In genomic region chr19:29655648-29656335, GRCh38 we compare ENCODE assay signal across 25 cellular contexts. TPM values are rescaled to one million over a fixed set of nuclear protein-coding genes. Genes with fewer than 3 reads are reported as not detected.
DNase-seq lines count a peak whose midpoint lies in the region; ATAC-seq, FAIRE-seq and TF ChIP-seq lines count a peak whose summit lies in the region.
"Had no signal": no experiment of that assay in that cellular context is flagged by ENCODE, and none has a peak within 500 bp of the region (broad histone marks: within the 10 kb centered on the region; RNA-seq: fewer than 3 reads in every experiment).

No MANE protein-coding gene starts in this region.

- no peaks in the 10 kb centered on the region for H3K9me3 Mint-ChIP-seq in stimulated activated effector memory CD8-positive, alpha-beta T cell treated with anti-CD3 and anti-CD28 coated beads, Interleukin-12 subunit alpha, Interleukin-12 subunit beta, amount 100 ng/mL, for 72 hours
- H3K9me3 Mint-ChIP-seq: CD8-positive, alpha-beta T cell had no signal

- H4K91ac ChIP-seq in mesenchymal stem cell (ENCODE audit: low read length): peak overlapping the region; percentile 25

- H3K9ac ChIP-seq in mesenchymal stem cell (ENCODE audit: low read length): no peak overlapping the region
- H3K9ac ChIP-seq: KMS-11 had no signal

- no peak overlapping the region for H2BK120ac ChIP-seq in mesenchymal stem cell (ENCODE audit: low read depth, low read length)

- no peak overlapping the region for H3K27ac ChIP-seq in A549
- H3K27ac ChIP-seq in mesenchymal stem cell (ENCODE audit: low read length, poor library complexity, severe bottlenecking): no peak overlapping the region
- H3K27ac ChIP-seq: C4-2B, HL-60, KMS-11, PC-9, SJSA1 had no signal

- peaks cover 16% of the 10 kb centered on the region; the same call in 2 of the 3 replicates for H3K9me3 ChIP-seq in A549
- H3K9me3 ChIP-seq in mesenchymal stem cell (ENCODE audit: control insufficient read depth, low read length): no peaks in the 10 kb centered on the region
- H3K9me3 ChIP-seq: HAP-1, SJSA1 had no signal

- H3K4me1 Mint-ChIP-seq in stimulated activated effector memory CD8-positive, alpha-beta T cell treated with anti-CD3 and anti-CD28 coated beads, Interleukin-12 subunit alpha, Interleukin-12 subunit beta, amount 100 ng/mL, for 72 hours: peaks cover 23% of the 10 kb centered on the region
- H3K4me1 Mint-ChIP-seq: B cell had no signal

- FAIRE-seq in A549 (lab: Jason Lieb, UNC): no peak
- no peak for FAIRE-seq in GM19239 (lab: Jason Lieb, UNC)
- FAIRE-seq: GM12892 had no signal

- H2BK5ac ChIP-seq in mesenchymal stem cell (ENCODE audit: low read depth, low read length, poor library complexity, severe bottlenecking): no peak overlapping the region

- H3K4me2 ChIP-seq in A549 (no peak overlapping the region), mesenchymal stem cell (ENCODE audit: low read length, poor library complexity, severe bottlenecking) (no peak overlapping the region)
- H3K4me2 ChIP-seq: KMS-11, PC-9 had no signal

- H2AFZ ChIP-seq in mesenchymal stem cell (ENCODE audit: low read depth, low read length): no peak overlapping the region
- H2AFZ ChIP-seq: PC-9 had no signal

- no peaks in the 10 kb centered on the region for H3K36me3 Mint-ChIP-seq in stimulated activated effector memory CD8-positive, alpha-beta T cell treated with anti-CD3 and anti-CD28 coated beads, Interleukin-12 subunit alpha, Interleukin-12 subunit beta, amount 100 ng/mL, for 72 hours
- H3K36me3 Mint-ChIP-seq: CD8-positive, alpha-beta T cell; IgD-negative memory B cell had no signal

- no peak overlapping the region for H2AK5ac ChIP-seq in mesenchymal stem cell (ENCODE audit: low read length, severe bottlenecking)

- ATAC-seq in A549: peak; percentile 41 to 48; a peak in 4 of 6 replicates
- ATAC-seq in stimulated activated effector memory CD8-positive, alpha-beta T cell treated with anti-CD3 and anti-CD28 coated beads, Interleukin-12 subunit alpha, Interleukin-12 subunit beta, amount 100 ng/mL, for 72 hours: peak; percentile 45
- ATAC-seq: CD8-positive, alpha-beta T cell; Right ventricle myocardium inferior had no signal

- H4K8ac ChIP-seq in mesenchymal stem cell (ENCODE audit: low read length): peak overlapping the region; percentile 75

- H3K14ac ChIP-seq in mesenchymal stem cell (ENCODE audit: low read length in 2 of 2): peak overlapping the region in 1 of 2 experiments; percentile 48

- H3K23ac ChIP-seq in mesenchymal stem cell (ENCODE audit: low read length in 2 of 2): peak overlapping the region in 1 of 2 experiments; percentile 59

- DNase-seq in A549 (ENCODE audit: low read depth in 1 of 2, low spot score in 1 of 2) (no peak), H7 (peak; percentile 27), mesenchymal stem cell (no peak), GM13976 (ENCODE audit: low spot score) (no peak), NCI-H1105 (lab: John Stamatoyannopoulos, UW) (no peak), GM19239 (ENCODE audit: insufficient read length, low spot score) (no peak)
- DNase-seq in stimulated activated effector memory CD8-positive, alpha-beta T cell treated with anti-CD3 and anti-CD28 coated beads, Interleukin-12 subunit alpha, Interleukin-12 subunit beta, amount 100 ng/mL, for 72 hours (ENCODE audit: low spot score in 2 of 2): no peak
- DNase-seq: CD8-positive, alpha-beta T cell; DMS79 treated with DMSO at 0.1 percent for 48 hours; GF-D8; MM.1S; NCI-H1417; NCI-H1694; NCI-H2029 treated with DMSO at 0.1 percent for 48 hours; NCI-H526 treated with DMSO at 0.1 percent for 48 hours; PC-9 had no signal

- 7% methylated on average over 4 of the region's 4 CpGs for WGBS in A549 (ENCODE audit: missing lambda C conversion rate)
- WGBS in mesenchymal stem cell: 71% methylated on average over 4 of the region's 4 CpGs

- no peak overlapping the region for H3K18ac ChIP-seq in mesenchymal stem cell (ENCODE audit: low read depth in 1 of 2, low read length in 2 of 2)

- CTCF ChIA-PET in A549 (lab: Yijun Ruan, JAX): interaction anchor here (0.6 to 2.5 kb wide), 4 partner anchors 11 to 971 kb away, joined by 3 to 10 read pairs (median 4); no protein-coding TSS in a partner anchor

- H3K27me3 ChIP-seq in H7 (ENCODE audit: control insufficient read depth, insufficient read depth, low read length) (no peaks in the 10 kb centered on the region), mesenchymal stem cell (ENCODE audit: control insufficient read depth in 1 of 2, insufficient read depth in 1 of 2, low read length in 2 of 2) (peaks cover 0 to 14% of the 10 kb centered on the region in 2 experiments)
- H3K27me3 ChIP-seq: SJSA1 had no signal

- H2BK15ac ChIP-seq in mesenchymal stem cell (ENCODE audit: low read depth, poor library complexity, severe bottlenecking): no peak overlapping the region

- no peak overlapping the region for H3K4me3 ChIP-seq in A549
- no peak overlapping the region for H3K4me3 ChIP-seq in H7 (ENCODE audit: insufficient read depth, low read depth, low read length)
- no peak overlapping the region for H3K4me3 ChIP-seq in mesenchymal stem cell (ENCODE audit: insufficient read depth in 1 of 2, low read depth in 1 of 2, low read length in 2 of 2)
- H3K4me3 ChIP-seq: HAP-1, PC-9, SJSA1 had no signal

- in situ Hi-C loops in GM13976 (cut with MboI; ENCODE audit: low sequenced_read_pairs, unreplicated experiment): no loop called here

- H3K36me3 ChIP-seq in H7 (replicated peaks; ENCODE audit: control insufficient read depth, insufficient read depth, low read length): no peaks in the 10 kb centered on the region
- H3K36me3 ChIP-seq in mesenchymal stem cell (ENCODE audit: control insufficient read depth in 1 of 2, insufficient read depth in 2 of 2, low read depth in 1 of 2, low read length in 2 of 2): no peaks in the 10 kb centered on the region
- H3K36me3 ChIP-seq: HAP-1, SJSA1 had no signal

- POLR2A ChIA-PET in A549 (lab: Yijun Ruan, JAX): no interaction called here

- TF ChIP-seq RAD21 in A549 (conservative IDR thresholded peaks at IDR 0.05 in 1 of 2, IDR thresholded peaks at IDR 0.05 in 1 of 2): no peak

- H3K4me3 Mint-ChIP-seq in stimulated activated effector memory CD8-positive, alpha-beta T cell treated with anti-CD3 and anti-CD28 coated beads, Interleukin-12 subunit alpha, Interleukin-12 subunit beta, amount 100 ng/mL, for 72 hours: no peak overlapping the region
- H3K4me3 Mint-ChIP-seq: B cell; CD8-positive, alpha-beta T cell; IgD-negative memory B cell had no signal

- H3K4me1 ChIP-seq in A549 (no peaks in the 10 kb centered on the region), mesenchymal stem cell (ENCODE audit: control insufficient read depth, insufficient read depth, low read depth, low read length) (peaks cover 1% of the 10 kb centered on the region)
- H3K4me1 ChIP-seq: HAP-1, SJSA1 had no signal

- no peaks in the 10 kb centered on the region for H3K79me1 ChIP-seq in mesenchymal stem cell (replicated peaks; ENCODE audit: low read length, poor library complexity, severe bottlenecking)

- TF ChIP-seq CTCF in A549 (IDR thresholded peaks at IDR 0.05) (no peak), GM13976 (IDR thresholded peaks at IDR 0.05; ENCODE audit: borderline replicate concordance, control extremely low read depth, extremely low read depth, insufficient read depth, missing control alignments) (no peak)

- no peak overlapping the region for H2BK12ac ChIP-seq in mesenchymal stem cell (ENCODE audit: low read length in 2 of 2)

- no peak for TF ChIP-seq EP300 in A549 (IDR thresholded peaks at IDR 0.05)

- TF ChIP-seq POLR2A in A549 (IDR thresholded peaks at IDR 0.05; ENCODE audit: low read length): no peak

- H3K4ac ChIP-seq in mesenchymal stem cell (ENCODE audit: low read depth in 1 of 2, low read length in 2 of 2): no peak overlapping the region

- peak overlapping the region; percentile 79 for H3K27ac Mint-ChIP-seq in stimulated activated effector memory CD8-positive, alpha-beta T cell treated with anti-CD3 and anti-CD28 coated beads, Interleukin-12 subunit alpha, Interleukin-12 subunit beta, amount 100 ng/mL, for 72 hours
- H3K27ac Mint-ChIP-seq: B cell; CD8-positive, alpha-beta T cell; IgD-negative memory B cell had no signal

TF ChIP-seq in A549, 52 proteins besides CTCF, POLR2A, EP300 and RAD21 (continues in another document):
- no peak for TF ChIP-seq PHF8 (IDR thresholded peaks at IDR 0.05; ENCODE audit: borderline replicate concordance, low read depth)
- no peak for TF ChIP-seq RARB (CRISPR knock-in tag; IDR thresholded peaks at IDR 0.05)
- TF ChIP-seq, protein P1, sequence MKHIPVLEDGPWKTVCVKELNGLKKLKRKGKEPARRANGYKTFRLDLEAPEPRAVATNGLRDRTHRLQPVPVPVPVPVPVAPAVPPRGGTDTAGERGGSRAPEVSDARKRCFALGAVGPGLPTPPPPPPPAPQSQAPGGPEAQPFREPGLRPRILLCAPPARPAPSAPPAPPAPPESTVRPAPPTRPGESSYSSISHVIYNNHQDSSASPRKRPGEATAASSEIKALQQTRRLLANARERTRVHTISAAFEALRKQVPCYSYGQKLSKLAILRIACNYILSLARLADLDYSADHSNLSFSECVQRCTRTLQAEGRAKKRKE (CRISPR knock-in tag; IDR thresholded peaks at IDR 0.05; ENCODE audit: low read depth): no peak

RNA-seq across cellular contexts. Expression of gene PLEKHF1, which starts 9.5 kb away (rescaled TPM):
- polyA plus RNA-seq in A549 (2011; rRNA removed) (2.1 and 2.3 TPM in 2 replicates), A549 (2017; fragmentation: RNase III; extraction: RNeasy Plus Mini Kit Qiagen cat#74134 plus additional on column Dnase treatment) (4.1 to 4.4 TPM (median 4.2 TPM) in 3 replicates)
- polyA plus RNA-seq in A549 (2012; cell fraction: cytosol; rRNA removed): 7.1 and 8.7 TPM in 2 replicates
- 9.8 and 13.2 TPM in 2 replicates for polyA plus RNA-seq in A549 (2012; cell fraction: nucleus; rRNA removed)
- polyA minus RNA-seq in A549 (2011; rRNA and poly(A)+ RNA removed): 3.3 and 3.4 TPM in 2 replicates
- 12.9 and 19.4 TPM in 2 replicates for total RNA-seq in H7 (2014; rRNA removed; shearing (Covaris generic))
- 3.8 TPM for polyA plus RNA-seq in mesenchymal stem cell (2013, experiment 1 of 2)
- 3.8 TPM for polyA plus RNA-seq in mesenchymal stem cell (2013, experiment 2 of 2)

RNA-seq across cellular contexts. Expression of gene POP4, which starts 49.7 kb away (rescaled TPM):
- polyA plus RNA-seq in A549 (2011; rRNA removed) (194 and 208 TPM in 2 replicates), A549 (2017; fragmentation: RNase III; extraction: RNeasy Plus Mini Kit Qiagen cat#74134 plus additional on column Dnase treatment) (202 to 226 TPM (median 206 TPM) in 3 replicates)
- polyA plus RNA-seq in A549 (2012; cell fraction: cytosol; rRNA removed): 137 and 159 TPM in 2 replicates
- polyA plus RNA-seq in A549 (2012; cell fraction: nucleus; rRNA removed): 90.9 and 93.5 TPM in 2 replicates
- polyA minus RNA-seq in A549 (2011; rRNA and poly(A)+ RNA removed): 114 and 131 TPM in 2 replicates
- 63.5 and 69.1 TPM in 2 replicates for total RNA-seq in H7 (2014; rRNA removed; shearing (Covaris generic))
- polyA plus RNA-seq in mesenchymal stem cell (2013, experiment 1 of 2): 86.9 TPM
- 84.8 TPM for polyA plus RNA-seq in mesenchymal stem cell (2013, experiment 2 of 2)

RNA-seq across cellular contexts. Expression of gene C19orf12, which starts 59.3 kb away (rescaled TPM):
- polyA plus RNA-seq in A549 (2011; rRNA removed) (33.6 and 34.3 TPM in 2 replicates), A549 (2017; fragmentation: RNase III; extraction: RNeasy Plus Mini Kit Qiagen cat#74134 plus additional on column Dnase treatment) (35.2 to 36.1 TPM (median 35.2 TPM) in 3 replicates)
- 30.8 and 40.5 TPM in 2 replicates for polyA plus RNA-seq in A549 (2012; cell fraction: cytosol; rRNA removed)
- 35.7 and 36.4 TPM in 2 replicates for polyA plus RNA-seq in A549 (2012; cell fraction: nucleus; rRNA removed)
- polyA minus RNA-seq in A549 (2011; rRNA and poly(A)+ RNA removed): 11.6 and 15.1 TPM in 2 replicates
- 24.0 and 24.1 TPM in 2 replicates for total RNA-seq in H7 (2014; rRNA removed; shearing (Covaris generic))
- polyA plus RNA-seq in mesenchymal stem cell (2013, experiment 1 of 2): 22.7 TPM
- 22.8 TPM for polyA plus RNA-seq in mesenchymal stem cell (2013, experiment 2 of 2)
